In genomic region chr6:134596191-134596590, GRCh38 we compare ENCODE assay signal across 21 cellular contexts.
"Had no signal": no experiment of that assay in that cellular context is flagged by ENCODE, and none has a peak within 500 bp of the region (broad histone marks: within the 10 kb centered on the region; RNA-seq: fewer than 3 reads in every experiment).

No MANE protein-coding gene starts in this region.

- H3K4me3 ChIP-seq: PC-9, Peyer's patch had no signal

- H3K36me3 ChIP-seq: Peyer's patch had no signal

- H3K27me3 ChIP-seq: Peyer's patch had no signal

- H3K9me3 ChIP-seq: Peyer's patch, SK-N-SH had no signal

- ATAC-seq: HepG2 had no signal

- H3K27ac ChIP-seq: PC-9, Peyer's patch had no signal

- H3K4me1 ChIP-seq: Peyer's patch had no signal

- DNase-seq: IMR-90; Karpas-422; KG1; MM.1S; NCI-H1105 treated with DMSO at 0.1 percent for 48 hours; NCI-H1417 treated with DMSO at 0.1 percent for 48 hours; NCI-H146; NCI-H1694 treated with DMSO at 0.1 percent for 48 hours; NCI-H1930; NCI-H2081; NCI-H2107; NCI-H2227 treated with DMSO at 0.1 percent for 48 hours; NCI-H526 treated with DMSO at 0.1 percent for 48 hours; NCI-H748 treated with DMSO at 0.1 percent for 48 hours; NK-92 treated with Interleukin-12 subunit alpha and Interleukin-12 subunit beta, amount 100 ng/mL, for 24 hours; PC-9; Peyer's patch; SHP77; SK-N-SH; SW 1271 had no signal
